ENCODE assay signal across 2 cellular contexts in the genomic region with DNA sequence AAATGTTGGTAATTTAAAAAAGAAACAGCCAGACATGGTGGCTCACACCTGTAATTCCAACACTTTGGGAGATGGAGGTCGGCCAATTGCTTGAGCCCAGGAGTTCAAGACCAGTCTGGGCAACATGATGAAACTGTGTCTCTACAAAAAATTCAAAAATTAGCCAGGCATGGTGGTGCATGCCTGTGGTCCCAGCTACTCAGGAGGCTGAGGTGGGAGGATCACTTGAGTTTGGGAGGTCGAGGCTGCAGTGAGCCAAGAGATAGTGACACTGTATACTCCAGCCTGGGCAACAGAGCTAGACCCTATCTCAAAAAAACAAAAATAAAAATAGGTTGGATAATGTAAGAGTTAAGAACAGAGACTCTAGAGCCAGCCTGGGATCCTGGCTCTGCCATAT.
A peak's percentile ranks its signal among the peaks of the same experiment; 100 is the strongest.
TF ChIP-seq lines count a peak whose summit lies in the region.

No MANE protein-coding gene starts in this region.

TF ChIP-seq in WTC11, 78 proteins besides CTCF, POLR2A, EP300 and RAD21:
- peak; percentile 68; the same call in 1 of the 2 replicates for TF ChIP-seq ZNF121 (CRISPR knock-in tag; IDR thresholded peaks at IDR 0.05)

TF ChIP-seq in GM12878, 131 proteins besides CTCF, POLR2A, EP300 and RAD21:
- 0 out of 2 replicates have a peak, but pooled peaks have one; percentile 35 for TF ChIP-seq SMARCA5 (IDR thresholded peaks at IDR 0.05)
